In genomic region chr15:70281261-70281810, GRCh38 we compare ENCODE assay signal across 18 cellular contexts.
"Had no signal": no experiment of that assay in that cellular context is flagged by ENCODE, and none has a peak within 500 bp of the region (broad histone marks: within the 10 kb centered on the region; RNA-seq: fewer than 3 reads in every experiment).

No MANE protein-coding gene starts in this region.

- DNase-seq: activated CD4-positive, alpha-beta T cell treated with anti-CD3 and anti-CD28 coated beads, Interleukin-2, amount 50 U/mL, for 4 hours; activated CD4-positive, CD25-positive, alpha-beta regulatory T cell treated with anti-CD3 and anti-CD28 coated beads, Interleukin-2, amount 50 U/mL, for 72 hours; caudate nucleus; glutamatergic neuron; mesendoderm; nephron progenitor cell; right cardiac atrium; stimulated activated CD4-positive, alpha-beta T cell treated with anti-CD3 and anti-CD28 coated beads, Interleukin-15, amount 100 ng/mL, for 24 hours; stimulated activated CD4-positive, alpha-beta T cell treated with anti-CD3 and anti-CD28 coated beads, Interleukin-4, amount 100 ng/mL, for 1 hour; stimulated activated naive CD8-positive, alpha-beta T cell treated with anti-CD3 and anti-CD28 coated beads, Interleukin-15, Interleukin-2, amounts not matched to agents 100 U/mL and 50 U/mL, for 24 hours had no signal

- H3K27me3 ChIP-seq: adrenal gland, esophagus muscularis mucosa, transverse colon had no signal

- FAIRE-seq: colon had no signal

- H3K9me3 ChIP-seq: adrenal gland, esophagus muscularis mucosa, prostate gland, transverse colon had no signal

- H3K4me3 ChIP-seq: adrenal gland, esophagus muscularis mucosa, prostate gland, skin epidermis, transverse colon had no signal

- H3K27me3 Mint-ChIP-seq: activated naive CD4-positive, alpha-beta T cell treated with anti-CD3 and anti-CD28 coated beads, Interleukin-2, amount 50 U/mL, for 24 hours; activated T-cell treated with anti-CD3 and anti-CD28 coated beads, Interleukin-2, amount 50 U/mL, for 24 hours had no signal

- H3K36me3 Mint-ChIP-seq: activated naive CD4-positive, alpha-beta T cell treated with anti-CD3 and anti-CD28 coated beads, Interleukin-2, amount 50 U/mL, for 24 hours had no signal

- H3K4me3 Mint-ChIP-seq: activated naive CD4-positive, alpha-beta T cell treated with anti-CD3 and anti-CD28 coated beads, Interleukin-2, amount 50 U/mL, for 24 hours; activated T-cell treated with anti-CD3 and anti-CD28 coated beads, Interleukin-2, amount 50 U/mL, for 24 hours; nephron progenitor cell had no signal

- H3K9me3 Mint-ChIP-seq: activated naive CD4-positive, alpha-beta T cell treated with anti-CD3 and anti-CD28 coated beads, Interleukin-2, amount 50 U/mL, for 24 hours; activated T-cell treated with anti-CD3 and anti-CD28 coated beads, Interleukin-2, amount 50 U/mL, for 24 hours; nephron progenitor cell had no signal

- H3K4me1 ChIP-seq: adrenal gland, prostate gland, transverse colon had no signal

- H3K36me3 ChIP-seq: adrenal gland, esophagus muscularis mucosa, prostate gland, transverse colon had no signal

- H3K27ac Mint-ChIP-seq: activated naive CD4-positive, alpha-beta T cell treated with anti-CD3 and anti-CD28 coated beads, Interleukin-2, amount 50 U/mL, for 24 hours; activated T-cell treated with anti-CD3 and anti-CD28 coated beads, Interleukin-2, amount 50 U/mL, for 24 hours; nephron progenitor cell had no signal

- H3K27ac ChIP-seq: esophagus muscularis mucosa, prostate gland, skin epidermis, transverse colon had no signal

- H3K4me1 Mint-ChIP-seq: activated naive CD4-positive, alpha-beta T cell treated with anti-CD3 and anti-CD28 coated beads, Interleukin-2, amount 50 U/mL, for 24 hours had no signal
